Comparison of ENCODE assay signal across 12 cellular contexts in the genomic region with DNA sequence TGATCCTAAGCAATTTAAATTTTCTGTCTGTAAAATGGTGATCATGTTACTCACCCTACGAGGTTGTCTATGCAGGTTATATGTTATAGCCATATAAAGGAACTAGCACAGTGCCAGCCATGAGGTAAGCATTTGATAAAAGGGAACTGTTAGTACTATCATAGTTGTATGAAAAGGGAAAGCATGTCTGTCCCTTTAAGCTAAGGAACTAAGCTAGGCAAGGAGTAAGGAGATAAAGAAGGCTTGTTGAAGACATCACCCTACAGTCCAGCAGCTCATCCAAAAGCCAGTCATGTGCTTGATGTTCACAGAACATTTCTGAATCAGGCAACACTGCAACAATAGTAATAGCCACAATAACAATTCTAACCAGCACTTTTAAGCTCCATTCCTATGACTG.
DNase-seq lines count a peak whose midpoint lies in the region; ATAC-seq, FAIRE-seq and TF ChIP-seq lines count a peak whose summit lies in the region.
"Had no signal": no experiment of that assay in that cellular context is flagged by ENCODE, and none has a peak within 500 bp of the region (broad histone marks: within the 10 kb centered on the region; RNA-seq: fewer than 3 reads in every experiment).

No MANE protein-coding gene starts in this region.

- H3K36me3 ChIP-seq in cardiac muscle cell, result no peaks in the 10 kb centered on the region
- H3K36me3 ChIP-seq in GM12878 (ENCODE audit: control insufficient read depth in 2 of 2, insufficient read depth in 2 of 2, low read length in 1 of 2), result no peaks in the 10 kb centered on the region

- RAD21 ChIA-PET in GM12878 (lab: Charles Lee; ENCODE audit: unreplicated experiment), result no interaction called here

- TF ChIP-seq EP300 in GM12878 (IDR thresholded peaks at IDR 0.05; ENCODE audit: borderline replicate concordance in 1 of 2, control insufficient read depth in 1 of 2, low read depth in 2 of 2, low read length in 2 of 2), result no peak

- H3K27ac ChIP-seq in cardiac muscle cell (peak overlapping the region; percentile 49), GM12878 (ENCODE audit: control insufficient read depth, insufficient read depth) (no peak overlapping the region)
- H3K27ac ChIP-seq: SK-N-MC had no signal

- H3K9me3 ChIP-seq in cardiac muscle cell (ENCODE audit: low read depth) (no peaks in the 10 kb centered on the region), GM12878 (replicated peaks; ENCODE audit: control insufficient read depth, insufficient read depth, low read length) (no peaks in the 10 kb centered on the region)

- TF ChIP-seq RAD21 in GM12878 (IDR thresholded peaks at IDR 0.05; ENCODE audit: insufficient read depth, low read depth, low read length), result no peak

- no peak overlapping the region for H3K4me2 ChIP-seq in GM12878 (ENCODE audit: control insufficient read depth, insufficient read depth)

- H2AFZ ChIP-seq in GM12878 (ENCODE audit: control insufficient read depth, low read depth, low read length), result no peak overlapping the region

- intact Hi-C loops in cardiac septum (cut with DNase I) (no loop called here), GM12878 (cut with micrococcal nuclease; ENCODE audit: unreplicated experiment) (no loop called here)

- no peak for FAIRE-seq in GM12878 (lab: Jason Lieb, UNC)

- H3K79me2 ChIP-seq in GM12878 (ENCODE audit: control insufficient read depth, insufficient read depth, low read length), result no peaks in the 10 kb centered on the region

- H3K4me3 ChIP-seq in cardiac muscle cell (no peak overlapping the region), GM12878 (no peak overlapping the region)
- H3K4me3 ChIP-seq: SK-N-MC had no signal

- CTCF ChIA-PET in GM12878 (lab: Yijun Ruan, JAX), result no interaction called here

- whole genome bisulfite sequencing in GM12878 (ENCODE audit: insufficient coverage, insufficient replicate concordance, low lambda C conversion rate, missing lambda C conversion rate), result 83% methylated on average over 1 of the region's 1 CpG

- H3K9ac ChIP-seq in GM12878 (ENCODE audit: control insufficient read depth, insufficient read depth, low read length), result no peak overlapping the region

- in situ Hi-C loops in GM12878 (cut with MboI), result no loop called here

- TF ChIP-seq POLR2A in GM12878 (IDR thresholded peaks at IDR 0.05; ENCODE audit: low read depth, low read length), result no peak

- DNase-seq in cardiac muscle cell (ENCODE audit: low read depth in 1 of 2, low spot score in 1 of 2) (no peak), cardiac septum (ENCODE audit: low spot score) (no peak), GM12878 (ENCODE audit: low read depth, low spot score) (no peak), medulla oblongata (ENCODE audit: extremely low spot score) (peak; percentile 59), NCI-H1694 (lab: John Stamatoyannopoulos, UW) (no peak), cerebellar cortex (ENCODE audit: low spot score) (no peak), DMS79 treated with DMSO at 0.1 percent for 48 hours (lab: John Stamatoyannopoulos, UW) (no peak), GM03348 (ENCODE audit: low spot score) (no peak)
- DNase-seq: activated CD4-positive, alpha-beta memory T cell treated with anti-CD3 and anti-CD28 coated beads, Interleukin-2, amount 10 ng/mL, durations not matched to agents 7 days and 5 days; activated naive CD8-positive, alpha-beta T cell treated with anti-CD3 and anti-CD28 coated beads, Interleukin-2, amount 10 ng/mL, durations not matched to agents 7 days and 5 days; left cardiac atrium had no signal

- POLR2A ChIA-PET in GM12878 (lab: Charles Lee), result no interaction called here

- peak; percentile 29; the same call in 2 of the 3 replicates for ATAC-seq in GM12878

- no peaks in the 10 kb centered on the region for H3K27me3 ChIP-seq in cardiac muscle cell
- no peaks in the 10 kb centered on the region for H3K27me3 ChIP-seq in GM12878 (replicated peaks in 1 of 2; ENCODE audit: control insufficient read depth in 2 of 2, insufficient read depth in 2 of 2, low read length in 1 of 2)

- BruUV-seq in GM12878 (replicated peaks; lab: Mats Ljungman, UMichigan), result no TSS peak

- no peaks in the 10 kb centered on the region for H4K20me1 ChIP-seq in GM12878 (ENCODE audit: control insufficient read depth, insufficient read depth)

- H3K4me1 ChIP-seq in cardiac muscle cell (ENCODE audit: low read depth) (peaks cover 11% of the 10 kb centered on the region), GM12878 (ENCODE audit: control insufficient read depth, insufficient read depth, low read length) (no peaks in the 10 kb centered on the region)

- SMC1A ChIA-PET in GM12878 (lab: Charles Lee; ENCODE audit: uncharacterized antibody, unreplicated experiment), result interaction anchor here (0.6 kb wide), 1 partner anchor 445 kb away, joined by 3 read pairs; no protein-coding TSS in a partner anchor

- TF ChIP-seq CTCF in cardiac muscle cell (IDR thresholded peaks at IDR 0.05; ENCODE audit: low read depth, low read length) (no peak), GM12878 (IDR thresholded peaks at IDR 0.05 in 2 of 3, conservative IDR thresholded peaks at IDR 0.05 in 1 of 3; ENCODE audit: control insufficient read depth in 2 of 3, extremely low read depth in 1 of 3, insufficient read depth in 1 of 3, low read depth in 3 of 3, low read length in 3 of 3) (no peak)

TF ChIP-seq in GM12878, 131 proteins besides CTCF, POLR2A, EP300 and RAD21 (continues in another document):
- TF ChIP-seq PAX8 (IDR thresholded peaks at IDR 0.05) (no peak), SRF (IDR thresholded peaks at IDR 0.05; ENCODE audit: low read depth in 2 of 2, low read length in 2 of 2) (no peak), WRNIP1 (IDR thresholded peaks at IDR 0.05; ENCODE audit: borderline replicate concordance, low read depth, low read length) (no peak), EED (IDR thresholded peaks at IDR 0.05; ENCODE audit: low read depth) (no peak), KAT2A (conservative IDR thresholded peaks at IDR 0.05; ENCODE audit: control insufficient read depth, low read depth, low read length) (no peak), CBX3 (IDR thresholded peaks at IDR 0.05; ENCODE audit: borderline replicate concordance, low read depth) (no peak), DPF2 (IDR thresholded peaks at IDR 0.05) (no peak), MEF2A (IDR thresholded peaks at IDR 0.05; ENCODE audit: insufficient read depth, low read depth, low read length) (no peak)
- TF ChIP-seq, protein P1, sequence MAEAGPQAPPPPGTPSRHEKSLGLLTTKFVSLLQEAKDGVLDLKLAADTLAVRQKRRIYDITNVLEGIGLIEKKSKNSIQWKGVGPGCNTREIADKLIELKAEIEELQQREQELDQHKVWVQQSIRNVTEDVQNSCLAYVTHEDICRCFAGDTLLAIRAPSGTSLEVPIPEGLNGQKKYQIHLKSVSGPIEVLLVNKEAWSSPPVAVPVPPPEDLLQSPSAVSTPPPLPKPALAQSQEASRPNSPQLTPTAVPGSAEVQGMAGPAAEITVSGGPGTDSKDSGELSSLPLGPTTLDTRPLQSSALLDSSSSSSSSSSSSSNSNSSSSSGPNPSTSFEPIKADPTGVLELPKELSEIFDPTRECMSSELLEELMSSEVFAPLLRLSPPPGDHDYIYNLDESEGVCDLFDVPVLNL (IDR thresholded peaks at IDR 0.05; ENCODE audit: low read depth, low read length), result no peak
- TF ChIP-seq, protein P2, sequence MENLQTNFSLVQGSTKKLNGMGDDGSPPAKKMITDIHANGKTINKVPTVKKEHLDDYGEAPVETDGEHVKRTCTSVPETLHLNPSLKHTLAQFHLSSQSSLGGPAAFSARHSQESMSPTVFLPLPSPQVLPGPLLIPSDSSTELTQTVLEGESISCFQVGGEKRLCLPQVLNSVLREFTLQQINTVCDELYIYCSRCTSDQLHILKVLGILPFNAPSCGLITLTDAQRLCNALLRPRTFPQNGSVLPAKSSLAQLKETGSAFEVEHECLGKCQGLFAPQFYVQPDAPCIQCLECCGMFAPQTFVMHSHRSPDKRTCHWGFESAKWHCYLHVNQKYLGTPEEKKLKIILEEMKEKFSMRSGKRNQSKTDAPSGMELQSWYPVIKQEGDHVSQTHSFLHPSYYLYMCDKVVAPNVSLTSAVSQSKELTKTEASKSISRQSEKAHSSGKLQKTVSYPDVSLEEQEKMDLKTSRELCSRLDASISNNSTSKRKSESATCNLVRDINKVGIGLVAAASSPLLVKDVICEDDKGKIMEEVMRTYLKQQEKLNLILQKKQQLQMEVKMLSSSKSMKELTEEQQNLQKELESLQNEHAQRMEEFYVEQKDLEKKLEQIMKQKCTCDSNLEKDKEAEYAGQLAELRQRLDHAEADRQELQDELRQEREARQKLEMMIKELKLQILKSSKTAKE (IDR thresholded peaks at IDR 0.05; ENCODE audit: low read depth, poor library complexity, severe bottlenecking), result no peak
- TF ChIP-seq, protein P3, sequence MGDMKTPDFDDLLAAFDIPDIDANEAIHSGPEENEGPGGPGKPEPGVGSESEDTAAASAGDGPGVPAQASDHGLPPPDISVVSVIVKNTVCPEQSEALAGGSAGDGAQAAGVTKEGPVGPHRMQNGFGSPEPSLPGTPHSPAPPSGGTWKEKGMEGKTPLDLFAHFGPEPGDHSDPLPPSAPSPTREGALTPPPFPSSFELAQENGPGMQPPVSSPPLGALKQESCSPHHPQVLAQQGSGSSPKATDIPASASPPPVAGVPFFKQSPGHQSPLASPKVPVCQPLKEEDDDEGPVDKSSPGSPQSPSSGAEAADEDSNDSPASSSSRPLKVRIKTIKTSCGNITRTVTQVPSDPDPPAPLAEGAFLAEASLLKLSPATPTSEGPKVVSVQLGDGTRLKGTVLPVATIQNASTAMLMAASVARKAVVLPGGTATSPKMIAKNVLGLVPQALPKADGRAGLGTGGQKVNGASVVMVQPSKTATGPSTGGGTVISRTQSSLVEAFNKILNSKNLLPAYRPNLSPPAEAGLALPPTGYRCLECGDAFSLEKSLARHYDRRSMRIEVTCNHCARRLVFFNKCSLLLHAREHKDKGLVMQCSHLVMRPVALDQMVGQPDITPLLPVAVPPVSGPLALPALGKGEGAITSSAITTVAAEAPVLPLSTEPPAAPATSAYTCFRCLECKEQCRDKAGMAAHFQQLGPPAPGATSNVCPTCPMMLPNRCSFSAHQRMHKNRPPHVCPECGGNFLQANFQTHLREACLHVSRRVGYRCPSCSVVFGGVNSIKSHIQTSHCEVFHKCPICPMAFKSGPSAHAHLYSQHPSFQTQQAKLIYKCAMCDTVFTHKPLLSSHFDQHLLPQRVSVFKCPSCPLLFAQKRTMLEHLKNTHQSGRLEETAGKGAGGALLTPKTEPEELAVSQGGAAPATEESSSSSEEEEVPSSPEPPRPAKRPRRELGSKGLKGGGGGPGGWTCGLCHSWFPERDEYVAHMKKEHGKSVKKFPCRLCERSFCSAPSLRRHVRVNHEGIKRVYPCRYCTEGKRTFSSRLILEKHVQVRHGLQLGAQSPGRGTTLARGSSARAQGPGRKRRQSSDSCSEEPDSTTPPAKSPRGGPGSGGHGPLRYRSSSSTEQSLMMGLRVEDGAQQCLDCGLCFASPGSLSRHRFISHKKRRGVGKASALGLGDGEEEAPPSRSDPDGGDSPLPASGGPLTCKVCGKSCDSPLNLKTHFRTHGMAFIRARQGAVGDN (IDR thresholded peaks at IDR 0.05), result no peak
